27 cellular contexts compared by ENCODE assay signal in genomic region chr7:91504919-91505318, GRCh38.
"Had no signal": no experiment of that assay in that cellular context is flagged by ENCODE, and none has a peak within 500 bp of the region (broad histone marks: within the 10 kb centered on the region; RNA-seq: fewer than 3 reads in every experiment).

No MANE protein-coding gene starts in this region.

- H3K9me3 ChIP-seq: Peyer's patch, SK-N-SH had no signal

- H3K27me3 ChIP-seq: brain microvascular endothelial cell, cardiac muscle cell, Peyer's patch, SJCRH30 had no signal

- H3K9me2 ChIP-seq: SK-N-SH had no signal

- DNase-seq: activated CD4-positive, alpha-beta memory T cell treated with anti-CD3 and anti-CD28 coated beads, Interleukin-2, amount 10 ng/mL, durations not matched to agents 7 days and 5 days; activated CD4-positive, alpha-beta T cell treated with anti-CD3 and anti-CD28 coated beads for 36 hours; activated CD4-positive, alpha-beta T cell treated with anti-CD3 and anti-CD28 coated beads, Interleukin-2, amount 50 U/mL, for 1 hour; activated gamma-delta T cell; activated naive CD4-positive, alpha-beta T cell treated with anti-CD3 and anti-CD28 coated beads for 36 hours; activated naive CD8-positive, alpha-beta T cell treated with anti-CD3 and anti-CD28 coated beads for 36 hours; activated T-cell treated with anti-CD3 and anti-CD28 coated beads for 4 hours; activated T-cell treated with anti-CD3 and anti-CD28 coated beads, Interleukin-2, amount 50 U/mL, for 48 hours; brain microvascular endothelial cell; cerebellar nuclear complex; KG1; NCI-H1048; NCI-H1417 treated with DMSO at 0.1 percent for 48 hours; NCI-H1930; NCI-H446; NCI-H774; NK-92 treated with Interleukin-12 subunit alpha and Interleukin-12 subunit beta, amount 100 ng/mL, for 24 hours; OCI-M1; Peyer's patch; Right ventricle myocardium superior; SJCRH30; SK-N-SH; T-helper 1 cell; WERI-Rb-1 had no signal

- H3K9ac ChIP-seq: SK-N-SH had no signal

- H3K4me3 ChIP-seq: cardiac muscle cell, Peyer's patch, SJCRH30 had no signal

- H3K4me2 ChIP-seq: SK-N-SH had no signal

- ATAC-seq: activated CD4-positive, alpha-beta T cell treated with anti-CD3 and anti-CD28 coated beads for 36 hours; activated T-helper 17 cell treated with anti-CD3 and anti-CD28 coated beads, Interleukin-2, amount 50 U/mL, for 72 hours had no signal

- H3K27ac ChIP-seq: brain microvascular endothelial cell, cardiac muscle cell, Peyer's patch, RWPE1, SJCRH30, WERI-Rb-1 had no signal

- H3K36me3 ChIP-seq: brain microvascular endothelial cell, cardiac muscle cell, Peyer's patch, SJCRH30, WERI-Rb-1 had no signal

- H3K4me1 ChIP-seq: Peyer's patch, SJCRH30 had no signal
